ENCODE assay signal across 1 cellular context in genomic region chr9:94759937-94760336, GRCh38.
TF ChIP-seq lines count a peak whose summit lies in the region.

No MANE protein-coding gene starts in this region.

TF ChIP-seq in HCT116, 20 proteins besides CTCF, POLR2A, EP300 and RAD21 (continued from another document):
- TF ChIP-seq, protein P1, sequence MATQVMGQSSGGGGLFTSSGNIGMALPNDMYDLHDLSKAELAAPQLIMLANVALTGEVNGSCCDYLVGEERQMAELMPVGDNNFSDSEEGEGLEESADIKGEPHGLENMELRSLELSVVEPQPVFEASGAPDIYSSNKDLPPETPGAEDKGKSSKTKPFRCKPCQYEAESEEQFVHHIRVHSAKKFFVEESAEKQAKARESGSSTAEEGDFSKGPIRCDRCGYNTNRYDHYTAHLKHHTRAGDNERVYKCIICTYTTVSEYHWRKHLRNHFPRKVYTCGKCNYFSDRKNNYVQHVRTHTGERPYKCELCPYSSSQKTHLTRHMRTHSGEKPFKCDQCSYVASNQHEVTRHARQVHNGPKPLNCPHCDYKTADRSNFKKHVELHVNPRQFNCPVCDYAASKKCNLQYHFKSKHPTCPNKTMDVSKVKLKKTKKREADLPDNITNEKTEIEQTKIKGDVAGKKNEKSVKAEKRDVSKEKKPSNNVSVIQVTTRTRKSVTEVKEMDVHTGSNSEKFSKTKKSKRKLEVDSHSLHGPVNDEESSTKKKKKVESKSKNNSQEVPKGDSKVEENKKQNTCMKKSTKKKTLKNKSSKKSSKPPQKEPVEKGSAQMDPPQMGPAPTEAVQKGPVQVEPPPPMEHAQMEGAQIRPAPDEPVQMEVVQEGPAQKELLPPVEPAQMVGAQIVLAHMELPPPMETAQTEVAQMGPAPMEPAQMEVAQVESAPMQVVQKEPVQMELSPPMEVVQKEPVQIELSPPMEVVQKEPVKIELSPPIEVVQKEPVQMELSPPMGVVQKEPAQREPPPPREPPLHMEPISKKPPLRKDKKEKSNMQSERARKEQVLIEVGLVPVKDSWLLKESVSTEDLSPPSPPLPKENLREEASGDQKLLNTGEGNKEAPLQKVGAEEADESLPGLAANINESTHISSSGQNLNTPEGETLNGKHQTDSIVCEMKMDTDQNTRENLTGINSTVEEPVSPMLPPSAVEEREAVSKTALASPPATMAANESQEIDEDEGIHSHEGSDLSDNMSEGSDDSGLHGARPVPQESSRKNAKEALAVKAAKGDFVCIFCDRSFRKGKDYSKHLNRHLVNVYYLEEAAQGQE (IDR thresholded peaks at IDR 0.05; ENCODE audit: low read depth), result no peak
- TF ChIP-seq SIN3A (IDR thresholded peaks at IDR 0.05; ENCODE audit: low read depth), result no peak
